ENCODE assay signal across 9 cellular contexts in genomic region chr11:67649634-67650540, GRCh38. TPM values are rescaled to one million over a fixed set of nuclear protein-coding genes. Genes with fewer than 3 reads are reported as not detected.
DNase-seq lines count a peak whose midpoint lies in the region; ATAC-seq and TF ChIP-seq lines count a peak whose summit lies in the region.
"Had no signal": no experiment of that assay in that cellular context is flagged by ENCODE, and none has a peak within 500 bp of the region (broad histone marks: within the 10 kb centered on the region; RNA-seq: fewer than 3 reads in every experiment).

No MANE protein-coding gene starts in this region.

- DNase-seq in CD8-positive, alpha-beta memory T cell: peak in 1 of 5 donors; percentile 8
- DNase-seq in chondrocyte (ENCODE audit: low spot score) (peak; percentile 53), NCI-H2081 (lab: John Stamatoyannopoulos, UW) (no peak), NCI-H1930 (lab: John Stamatoyannopoulos, UW) (no peak), HPDE6-E6E7 (ENCODE audit: extremely low spot score) (no peak)
- DNase-seq: foreskin keratinocyte had no signal

- CTCF ChIA-PET in CD8-positive, alpha-beta memory T cell (lab: Charles Lee): interaction anchor here (1.0 to 9.3 kb wide), 7 partner anchors 9 to 42 kb away, joined by 3 to 80 read pairs (median 7); partner anchors contain the start of gene NUDT8

- peak overlapping the region; percentile 93 to 96 (median 95) for H3K4me3 Mint-ChIP-seq in CD8-positive, alpha-beta memory T cell
- no peak overlapping the region for H3K4me3 Mint-ChIP-seq in chondrocyte (ENCODE audit: unreplicated experiment)

- H3K4me3 ChIP-seq in CD8-positive, alpha-beta memory T cell (ENCODE audit: low read length): peak overlapping the region; percentile 61
- peak overlapping the region; percentile 35 to 41 for H3K4me3 ChIP-seq in neutrophil (ENCODE audit: low read depth in 1 of 2, low read length in 1 of 2)

- no peaks in the 10 kb centered on the region for H3K36me3 ChIP-seq in CD8-positive, alpha-beta memory T cell (ENCODE audit: insufficient read depth, low read length)
- H3K36me3 ChIP-seq in KOPT-K1 (ENCODE audit: insufficient read depth, low read length): no peaks in the 10 kb centered on the region
- no peaks in the 10 kb centered on the region for H3K36me3 ChIP-seq in neutrophil

- H3K27me3 ChIP-seq in CD8-positive, alpha-beta memory T cell (ENCODE audit: insufficient read depth, low read length, poor library complexity, severe bottlenecking): no peaks in the 10 kb centered on the region
- H3K27me3 ChIP-seq in neutrophil: peaks cover 61% of the 10 kb centered on the region
- H3K27me3 ChIP-seq: foreskin keratinocyte had no signal

- peaks cover 44% of the 10 kb centered on the region for H3K4me1 ChIP-seq in CD8-positive, alpha-beta memory T cell (ENCODE audit: insufficient read depth, low read length)
- H3K4me1 ChIP-seq in neutrophil (ENCODE audit: control insufficient read depth in 1 of 2, insufficient read depth in 1 of 2, low read depth in 1 of 2, low read length in 1 of 2): peaks cover 4 to 6% of the 10 kb centered on the region in 2 experiments

- H3K27ac Mint-ChIP-seq in CD8-positive, alpha-beta memory T cell: peak overlapping the region; percentile 93 to 98 (median 95)
- H3K27ac Mint-ChIP-seq in chondrocyte (ENCODE audit: unreplicated experiment): no peak overlapping the region

- peaks cover 39 to 51% (median 49%) of the 10 kb centered on the region in 3 donors for H3K4me1 Mint-ChIP-seq in CD8-positive, alpha-beta memory T cell
- H3K4me1 Mint-ChIP-seq in chondrocyte (ENCODE audit: low read depth): no peaks in the 10 kb centered on the region

- peak overlapping the region; percentile 64 for H3K27ac ChIP-seq in CD8-positive, alpha-beta memory T cell (ENCODE audit: low read depth, low read length)
- peak overlapping the region; percentile 95 for H3K27ac ChIP-seq in KOPT-K1 (ENCODE audit: low read depth, low read length, poor library complexity, severe bottlenecking)
- no peak overlapping the region for H3K27ac ChIP-seq in neutrophil
- H3K27ac ChIP-seq: foreskin keratinocyte had no signal

- no peaks in the 10 kb centered on the region for H3K9me3 Mint-ChIP-seq in CD8-positive, alpha-beta memory T cell
- no peaks in the 10 kb centered on the region for H3K9me3 Mint-ChIP-seq in chondrocyte (ENCODE audit: low read depth)

- POLR2A ChIA-PET in CD8-positive, alpha-beta memory T cell (lab: Charles Lee): interaction anchor here (1.3 to 1.5 kb wide), 2 partner anchors 20 to 21 kb away, joined by 6 to 8 read pairs; partner anchors contain the start of gene NUDT8

- H3K27me3 Mint-ChIP-seq in CD8-positive, alpha-beta memory T cell: no peaks in the 10 kb centered on the region
- peaks cover 16% of the 10 kb centered on the region for H3K27me3 Mint-ChIP-seq in chondrocyte (ENCODE audit: low read depth)

- TF ChIP-seq CTCF in chondrocyte (IDR thresholded peaks at IDR 0.05): no peak
- TF ChIP-seq CTCF in neutrophil (IDR thresholded peaks at IDR 0.05): no peak

- H3K9me3 ChIP-seq in CD8-positive, alpha-beta memory T cell (ENCODE audit: low read length): no peaks in the 10 kb centered on the region
- H3K9me3 ChIP-seq in KOPT-K1 (ENCODE audit: insufficient read depth, low read length, poor library complexity, severe bottlenecking) (no peaks in the 10 kb centered on the region), neutrophil (no peaks in the 10 kb centered on the region)

- peaks cover 0 to 4% (median 0%) of the 10 kb centered on the region in 3 donors for H3K36me3 Mint-ChIP-seq in CD8-positive, alpha-beta memory T cell
- H3K36me3 Mint-ChIP-seq in chondrocyte (ENCODE audit: low read depth): no peaks in the 10 kb centered on the region

- ATAC-seq in HG03280 (IDR thresholded peaks at IDR 0.05; ENCODE audit: unreplicated experiment): no peak
- ATAC-seq: foreskin keratinocyte had no signal

RNA-seq across cellular contexts. Expression of gene ACY3, which starts 0.6 kb away (rescaled TPM):
- under 1 TPM; 0.49 to 0.55 TPM for total RNA-seq in CD8-positive, alpha-beta memory T cell
- polyA plus RNA-seq in CD8-positive, alpha-beta memory T cell: 0.38 TPM
- not detected in 3 replicates for total RNA-seq in chondrocyte
- total RNA-seq: foreskin keratinocyte had no signal
- polyA plus RNA-seq: foreskin keratinocyte had no signal

RNA-seq across cellular contexts. Expression of gene TBX10, which starts 10.3 kb away (rescaled TPM):
- total RNA-seq in CD8-positive, alpha-beta memory T cell: not detected
- polyA plus RNA-seq in CD8-positive, alpha-beta memory T cell: not detected
- not detected in 3 replicates for total RNA-seq in chondrocyte
- total RNA-seq: foreskin keratinocyte had no signal
- polyA plus RNA-seq: foreskin keratinocyte had no signal

RNA-seq across cellular contexts. Expression of gene NUDT8, which starts 20.1 kb away (rescaled TPM):
- total RNA-seq in CD8-positive, alpha-beta memory T cell: 10 to 100 TPM; 26.2 to 27.9 TPM
- 3.5 TPM for polyA plus RNA-seq in CD8-positive, alpha-beta memory T cell
- total RNA-seq in chondrocyte: 8.4 to 12.6 TPM (median 11.3 TPM) in 3 replicates

RNA-seq across cellular contexts. Expression of gene ALDH3B2, which starts 24.5 kb away (rescaled TPM):
- not detected for total RNA-seq in CD8-positive, alpha-beta memory T cell
- polyA plus RNA-seq in CD8-positive, alpha-beta memory T cell: not detected
- not detected in 3 replicates for total RNA-seq in chondrocyte

RNA-seq across cellular contexts. Expression of gene NDUFV1, which starts 43.2 kb away (rescaled TPM):
- 100 to 1,000 TPM; 321 to 326 TPM for total RNA-seq in CD8-positive, alpha-beta memory T cell
- polyA plus RNA-seq in CD8-positive, alpha-beta memory T cell: 140 TPM
- 119 to 151 TPM (median 121 TPM) in 3 replicates for total RNA-seq in chondrocyte
